In genomic region chr20:45944151-45944964, GRCh38 we compare ENCODE assay signal across 1 cellular context.
A peak's percentile ranks its signal among the peaks of the same experiment; 100 is the strongest.
TF ChIP-seq lines count a peak whose summit lies in the region.

No MANE protein-coding gene starts in this region.

TF ChIP-seq in HepG2, 621 proteins besides CTCF, POLR2A, EP300 and RAD21:
- TF ChIP-seq IKZF1 (IDR thresholded peaks at IDR 0.05) = no peak
- no peak for TF ChIP-seq ZNF142 (CRISPR knock-in tag; IDR thresholded peaks at IDR 0.05)
- no peak for TF ChIP-seq TRAFD1 (CRISPR knock-in tag; IDR thresholded peaks at IDR 0.05; ENCODE audit: borderline replicate concordance)
- TF ChIP-seq KDM5B (CRISPR knock-in tag; IDR thresholded peaks at IDR 0.05; ENCODE audit: borderline replicate concordance) = no peak
- TF ChIP-seq POLR2AphosphoS2 (IDR thresholded peaks at IDR 0.05; ENCODE audit: low read depth, low read length) = 0 out of 2 replicates have a peak, but pooled peaks have one; percentile 48
- peak; percentile 56 for TF ChIP-seq NFE2L2 (IDR thresholded peaks at IDR 0.05; ENCODE audit: low read length)
- TF ChIP-seq ZNF672 (CRISPR knock-in tag; IDR thresholded peaks at IDR 0.05) = 0 out of 2 replicates have a peak, but pooled peaks have one; percentile 34
- TF ChIP-seq PAF1 (CRISPR knock-in tag; IDR thresholded peaks at IDR 0.05) = 0 out of 2 replicates have a peak, but pooled peaks have one; percentile 7
- TF ChIP-seq ISX (CRISPR knock-in tag; conservative IDR thresholded peaks at IDR 0.05) = 0 out of 2 replicates have a peak, but pooled peaks have one; percentile 40
- TF ChIP-seq MAFF (IDR thresholded peaks at IDR 0.05; ENCODE audit: low read depth, low read length) = peak; percentile 15; the same call in 1 of the 2 replicates
